Comparison of ENCODE assay signal across 11 cellular contexts in genomic region chr13:98549006-98549727, GRCh38. TPM values are rescaled to one million over a fixed set of nuclear protein-coding genes. Genes with fewer than 3 reads are reported as not detected.
DNase-seq lines count a peak whose midpoint lies in the region; ATAC-seq and TF ChIP-seq lines count a peak whose summit lies in the region.
"Had no signal": no experiment of that assay in that cellular context is flagged by ENCODE, and none has a peak within 500 bp of the region (broad histone marks: within the 10 kb centered on the region; RNA-seq: fewer than 3 reads in every experiment).

No MANE protein-coding gene starts in this region.

- H3K4me3 ChIP-seq in ACC112 (ENCODE audit: low read depth, low read length) (no peak overlapping the region), foreskin fibroblast (ENCODE audit: low read depth in 1 of 2, low read length in 2 of 2) (no peak overlapping the region), endodermal cell (ENCODE audit: low read length) (no peak overlapping the region)
- H3K4me3 ChIP-seq: SJSA1 had no signal

- peaks cover 43% of the 10 kb centered on the region for H3K4me1 Mint-ChIP-seq in endodermal cell

- H3K4me1 ChIP-seq in ACC112 (ENCODE audit: control insufficient read depth, insufficient read depth, low read length, unreplicated experiment): peaks cover 47% of the 10 kb centered on the region
- H3K4me1 ChIP-seq in endodermal cell (ENCODE audit: control insufficient read depth, insufficient read depth, low read length): peaks cover 7% of the 10 kb centered on the region

- no peak overlapping the region for H3K9ac ChIP-seq in endodermal cell (ENCODE audit: extremely low read depth, low read length, poor library complexity, severe bottlenecking)

- H3K9me3 Mint-ChIP-seq in endodermal cell: peaks cover 7% of the 10 kb centered on the region

- DNase-seq in SKM-1 treated with dmso at 0.1 percent for 144 hours (lab: John Stamatoyannopoulos, UW; ENCODE audit: unreplicated experiment): peak; percentile 58
- peak; percentile 92 to 94 for DNase-seq in foreskin fibroblast
- DNase-seq in endodermal cell: no peak
- DNase-seq: DMS53 had no signal

- H3K27me3 ChIP-seq in ACC112 (ENCODE audit: insufficient read depth, low read length) (no peaks in the 10 kb centered on the region), endodermal cell (ENCODE audit: control insufficient read depth, insufficient read depth, low read length, poor library complexity, severe bottlenecking) (no peaks in the 10 kb centered on the region)
- H3K27me3 ChIP-seq: SJSA1 had no signal

- H2AFZ ChIP-seq in ACC112 (ENCODE audit: low read length, unreplicated experiment): no peak overlapping the region

- H3K79me2 ChIP-seq in ACC112 (ENCODE audit: control insufficient read depth, insufficient read depth, low read length, unreplicated experiment): peaks cover 80% of the 10 kb centered on the region

- no peak overlapping the region for H3K4me3 Mint-ChIP-seq in endodermal cell
- H3K4me3 Mint-ChIP-seq: brain had no signal

- 93 to 94% methylated on average over 7 of the region's 7 CpGs for WGBS in endodermal cell (ENCODE audit: insufficient coverage in 1 of 2, insufficient read length in 1 of 2), 2 experiments

- H3K9me3 ChIP-seq in endodermal cell (ENCODE audit: control insufficient read depth, low read length): peaks cover 12% of the 10 kb centered on the region

- TF ChIP-seq CTCF in foreskin fibroblast (IDR thresholded peaks at IDR 0.05; ENCODE audit: low read depth, low read length) (no peak), endodermal cell (conservative IDR thresholded peaks at IDR 0.05) (no peak)

- H3K27ac ChIP-seq in ACC112 (ENCODE audit: low read depth, low read length) (peak overlapping the region; percentile 81), endodermal cell (ENCODE audit: low read depth, low read length) (no peak overlapping the region)
- H3K27ac ChIP-seq: SJSA1 had no signal

- no peak overlapping the region for H3K27ac Mint-ChIP-seq in endodermal cell

- no peak for TF ChIP-seq POLR2A in GM18505 (IDR thresholded peaks at IDR 0.05; ENCODE audit: borderline replicate concordance, extremely low read depth, insufficient read depth, insufficient read length)

- ATAC-seq in GM19438 (IDR thresholded peaks at IDR 0.05; ENCODE audit: low read depth, unreplicated experiment) (peak; percentile 14), GM18505 (IDR thresholded peaks at IDR 0.05; ENCODE audit: unreplicated experiment) (no peak), HG02763 (IDR thresholded peaks at IDR 0.05; ENCODE audit: unreplicated experiment) (no peak), GM21619 (IDR thresholded peaks at IDR 0.05; ENCODE audit: unreplicated experiment) (no peak)

- H3K36me3 ChIP-seq in ACC112 (ENCODE audit: insufficient read depth, low read length) (0 out of 2 replicates have a peak, but pooled peaks cover 8% of the 10 kb centered on the region), endodermal cell (ENCODE audit: control insufficient read depth, insufficient read depth, low read length) (peaks cover 27% of the 10 kb centered on the region)

- no peaks in the 10 kb centered on the region for H3K27me3 Mint-ChIP-seq in endodermal cell (ENCODE audit: insufficient read depth)
- H3K27me3 Mint-ChIP-seq: brain had no signal

- peaks cover 37% of the 10 kb centered on the region for H3K36me3 Mint-ChIP-seq in endodermal cell (ENCODE audit: low read depth)

RNA-seq across cellular contexts. Expression of gene STK24, which starts 27.7 kb away (rescaled TPM):
- total RNA-seq in endodermal cell: 100 to 1,000 TPM; 115 to 125 TPM
- 109 TPM for polyA plus RNA-seq in endodermal cell (2013, experiment 1 of 2)
- polyA plus RNA-seq in endodermal cell (2013, experiment 2 of 2): 110 TPM
